1 cellular context compared by ENCODE assay signal in genomic region chr4:101050088-101050835, GRCh38.
TF ChIP-seq lines count a peak whose summit lies in the region.

No MANE protein-coding gene starts in this region.

TF ChIP-seq in GM23338, 12 proteins besides CTCF, POLR2A, EP300 and RAD21 (continued from another document):
- TF ChIP-seq, protein P1, sequence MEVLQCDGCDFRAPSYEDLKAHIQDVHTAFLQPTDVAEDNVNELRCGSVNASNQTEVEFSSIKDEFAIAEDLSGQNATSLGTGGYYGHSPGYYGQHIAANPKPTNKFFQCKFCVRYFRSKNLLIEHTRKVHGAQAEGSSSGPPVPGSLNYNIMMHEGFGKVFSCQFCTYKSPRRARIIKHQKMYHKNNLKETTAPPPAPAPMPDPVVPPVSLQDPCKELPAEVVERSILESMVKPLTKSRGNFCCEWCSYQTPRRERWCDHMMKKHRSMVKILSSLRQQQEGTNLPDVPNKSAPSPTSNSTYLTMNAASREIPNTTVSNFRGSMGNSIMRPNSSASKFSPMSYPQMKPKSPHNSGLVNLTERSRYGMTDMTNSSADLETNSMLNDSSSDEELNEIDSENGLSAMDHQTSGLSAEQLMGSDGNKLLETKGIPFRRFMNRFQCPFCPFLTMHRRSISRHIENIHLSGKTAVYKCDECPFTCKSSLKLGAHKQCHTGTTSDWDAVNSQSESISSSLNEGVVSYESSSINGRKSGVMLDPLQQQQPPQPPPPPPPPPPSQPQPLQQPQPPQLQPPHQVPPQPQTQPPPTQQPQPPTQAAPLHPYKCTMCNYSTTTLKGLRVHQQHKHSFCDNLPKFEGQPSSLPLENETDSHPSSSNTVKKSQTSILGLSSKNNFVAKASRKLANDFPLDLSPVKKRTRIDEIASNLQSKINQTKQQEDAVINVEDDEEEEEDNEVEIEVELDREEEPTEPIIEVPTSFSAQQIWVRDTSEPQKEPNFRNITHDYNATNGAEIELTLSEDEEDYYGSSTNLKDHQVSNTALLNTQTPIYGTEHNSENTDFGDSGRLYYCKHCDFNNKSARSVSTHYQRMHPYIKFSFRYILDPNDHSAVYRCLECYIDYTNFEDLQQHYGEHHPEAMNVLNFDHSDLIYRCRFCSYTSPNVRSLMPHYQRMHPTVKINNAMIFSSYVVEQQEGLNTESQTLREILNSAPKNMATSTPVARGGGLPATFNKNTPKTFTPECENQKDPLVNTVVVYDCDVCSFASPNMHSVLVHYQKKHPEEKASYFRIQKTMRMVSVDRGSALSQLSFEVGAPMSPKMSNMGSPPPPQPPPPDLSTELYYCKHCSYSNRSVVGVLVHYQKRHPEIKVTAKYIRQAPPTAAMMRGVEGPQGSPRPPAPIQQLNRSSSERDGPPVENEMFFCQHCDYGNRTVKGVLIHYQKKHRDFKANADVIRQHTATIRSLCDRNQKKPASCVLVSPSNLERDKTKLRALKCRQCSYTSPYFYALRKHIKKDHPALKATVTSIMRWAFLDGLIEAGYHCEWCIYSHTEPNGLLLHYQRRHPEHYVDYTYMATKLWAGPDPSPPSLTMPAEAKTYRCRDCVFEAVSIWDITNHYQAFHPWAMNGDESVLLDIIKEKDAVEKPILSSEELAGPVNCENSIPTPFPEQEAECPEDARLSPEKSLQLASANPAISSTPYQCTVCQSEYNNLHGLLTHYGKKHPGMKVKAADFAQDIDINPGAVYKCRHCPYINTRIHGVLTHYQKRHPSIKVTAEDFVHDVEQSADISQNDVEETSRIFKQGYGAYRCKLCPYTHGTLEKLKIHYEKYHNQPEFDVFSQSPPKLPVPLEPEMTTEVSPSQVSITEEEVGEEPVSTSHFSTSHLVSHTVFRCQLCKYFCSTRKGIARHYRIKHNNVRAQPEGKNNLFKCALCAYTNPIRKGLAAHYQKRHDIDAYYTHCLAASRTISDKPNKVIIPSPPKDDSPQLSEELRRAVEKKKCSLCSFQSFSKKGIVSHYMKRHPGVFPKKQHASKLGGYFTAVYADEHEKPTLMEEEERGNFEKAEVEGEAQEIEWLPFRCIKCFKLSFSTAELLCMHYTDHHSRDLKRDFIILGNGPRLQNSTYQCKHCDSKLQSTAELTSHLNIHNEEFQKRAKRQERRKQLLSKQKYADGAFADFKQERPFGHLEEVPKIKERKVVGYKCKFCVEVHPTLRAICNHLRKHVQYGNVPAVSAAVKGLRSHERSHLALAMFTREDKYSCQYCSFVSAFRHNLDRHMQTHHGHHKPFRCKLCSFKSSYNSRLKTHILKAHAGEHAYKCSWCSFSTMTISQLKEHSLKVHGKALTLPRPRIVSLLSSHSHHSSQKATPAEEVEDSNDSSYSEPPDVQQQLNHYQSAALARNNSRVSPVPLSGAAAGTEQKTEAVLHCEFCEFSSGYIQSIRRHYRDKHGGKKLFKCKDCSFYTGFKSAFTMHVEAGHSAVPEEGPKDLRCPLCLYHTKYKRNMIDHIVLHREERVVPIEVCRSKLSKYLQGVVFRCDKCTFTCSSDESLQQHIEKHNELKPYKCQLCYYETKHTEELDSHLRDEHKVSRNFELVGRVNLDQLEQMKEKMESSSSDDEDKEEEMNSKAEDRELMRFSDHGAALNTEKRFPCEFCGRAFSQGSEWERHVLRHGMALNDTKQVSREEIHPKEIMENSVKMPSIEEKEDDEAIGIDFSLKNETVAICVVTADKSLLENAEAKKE (CRISPR knock-in tag; IDR thresholded peaks at IDR 0.05) = no peak
- no peak for TF ChIP-seq EZH2 (IDR thresholded peaks at IDR 0.05; ENCODE audit: low read depth, unreplicated experiment)
- no peak for TF ChIP-seq POLR2AphosphoS5 (IDR thresholded peaks at IDR 0.05; ENCODE audit: low read depth)
- TF ChIP-seq CREB1 (CRISPR knock-in tag; IDR thresholded peaks at IDR 0.05; ENCODE audit: low read depth) = no peak
- TF ChIP-seq, protein P2, sequence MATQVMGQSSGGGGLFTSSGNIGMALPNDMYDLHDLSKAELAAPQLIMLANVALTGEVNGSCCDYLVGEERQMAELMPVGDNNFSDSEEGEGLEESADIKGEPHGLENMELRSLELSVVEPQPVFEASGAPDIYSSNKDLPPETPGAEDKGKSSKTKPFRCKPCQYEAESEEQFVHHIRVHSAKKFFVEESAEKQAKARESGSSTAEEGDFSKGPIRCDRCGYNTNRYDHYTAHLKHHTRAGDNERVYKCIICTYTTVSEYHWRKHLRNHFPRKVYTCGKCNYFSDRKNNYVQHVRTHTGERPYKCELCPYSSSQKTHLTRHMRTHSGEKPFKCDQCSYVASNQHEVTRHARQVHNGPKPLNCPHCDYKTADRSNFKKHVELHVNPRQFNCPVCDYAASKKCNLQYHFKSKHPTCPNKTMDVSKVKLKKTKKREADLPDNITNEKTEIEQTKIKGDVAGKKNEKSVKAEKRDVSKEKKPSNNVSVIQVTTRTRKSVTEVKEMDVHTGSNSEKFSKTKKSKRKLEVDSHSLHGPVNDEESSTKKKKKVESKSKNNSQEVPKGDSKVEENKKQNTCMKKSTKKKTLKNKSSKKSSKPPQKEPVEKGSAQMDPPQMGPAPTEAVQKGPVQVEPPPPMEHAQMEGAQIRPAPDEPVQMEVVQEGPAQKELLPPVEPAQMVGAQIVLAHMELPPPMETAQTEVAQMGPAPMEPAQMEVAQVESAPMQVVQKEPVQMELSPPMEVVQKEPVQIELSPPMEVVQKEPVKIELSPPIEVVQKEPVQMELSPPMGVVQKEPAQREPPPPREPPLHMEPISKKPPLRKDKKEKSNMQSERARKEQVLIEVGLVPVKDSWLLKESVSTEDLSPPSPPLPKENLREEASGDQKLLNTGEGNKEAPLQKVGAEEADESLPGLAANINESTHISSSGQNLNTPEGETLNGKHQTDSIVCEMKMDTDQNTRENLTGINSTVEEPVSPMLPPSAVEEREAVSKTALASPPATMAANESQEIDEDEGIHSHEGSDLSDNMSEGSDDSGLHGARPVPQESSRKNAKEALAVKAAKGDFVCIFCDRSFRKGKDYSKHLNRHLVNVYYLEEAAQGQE (IDR thresholded peaks at IDR 0.05; ENCODE audit: unreplicated experiment) = no peak
